Comparison of ENCODE assay signal across 13 cellular contexts in the genomic region with DNA sequence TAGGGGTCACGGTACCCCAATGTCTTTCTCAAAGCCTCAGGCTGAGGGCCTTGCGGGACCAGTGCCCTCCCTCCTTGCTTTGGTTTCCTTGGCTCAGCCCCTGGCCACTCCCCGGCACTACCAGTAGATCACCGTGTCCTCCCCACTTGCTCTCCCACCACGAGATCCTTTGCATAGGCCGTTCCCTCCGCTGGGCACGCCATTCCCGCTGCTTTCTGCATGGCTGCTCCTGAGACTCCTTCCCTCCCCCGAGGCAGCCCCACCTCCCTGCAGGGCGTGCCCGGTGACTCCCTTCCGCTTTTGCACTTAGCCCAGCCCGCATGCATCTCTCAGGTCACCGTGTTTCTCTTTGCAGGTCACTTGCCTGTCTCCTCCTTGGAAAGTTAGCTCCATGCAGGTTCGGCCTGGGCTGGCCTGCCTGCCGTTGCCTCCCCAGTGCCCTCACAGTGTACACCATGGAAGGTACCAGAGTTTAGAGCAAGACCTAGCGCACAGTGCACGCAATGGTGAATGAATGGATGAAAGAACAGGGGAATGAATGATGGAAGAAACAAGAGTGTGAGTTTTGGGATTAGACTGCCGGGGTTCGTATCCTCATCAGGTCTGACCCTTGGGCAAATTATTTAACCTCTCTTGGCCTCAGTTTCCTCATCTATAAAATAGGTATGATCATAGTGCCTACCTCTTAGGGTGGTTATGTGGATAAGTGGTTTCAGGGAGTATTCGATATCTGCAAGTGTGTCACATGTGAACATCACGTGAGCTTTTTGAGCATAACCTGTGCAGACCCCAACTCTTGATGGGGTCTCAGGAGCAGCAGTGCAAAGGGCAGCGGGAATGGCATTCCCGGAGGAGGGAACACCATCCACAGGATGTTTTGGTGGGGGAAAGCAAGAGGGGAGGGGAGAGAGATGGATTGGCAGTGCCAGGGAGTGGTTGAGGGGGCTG.
DNase-seq lines count a peak whose midpoint lies in the region; ATAC-seq, FAIRE-seq and TF ChIP-seq lines count a peak whose summit lies in the region.
"Had no signal": no experiment of that assay in that cellular context is flagged by ENCODE, and none has a peak within 500 bp of the region (broad histone marks: within the 10 kb centered on the region; RNA-seq: fewer than 3 reads in every experiment).

No MANE protein-coding gene starts in this region.

- no peaks in the 10 kb centered on the region for H3K79me1 ChIP-seq in H1 (ENCODE audit: low read depth, low read length)

- peak overlapping the region; percentile 24; the same call in 1 of the 2 replicates for H2AK5ac ChIP-seq in H1 (ENCODE audit: low read depth, low read length)

- H3K4me2 ChIP-seq in GM23338 (no peak overlapping the region), H1 (ENCODE audit: insufficient read depth in 1 of 2, low read depth in 2 of 2, low read length in 2 of 2) (no peak overlapping the region), neural progenitor cell (no peak overlapping the region)

- H3K4me1 ChIP-seq in GM23338 (ENCODE audit: insufficient read depth) (no peaks in the 10 kb centered on the region; the same call in 1 of the 2 replicates), H1 (replicated peaks in 1 of 4; ENCODE audit: control insufficient read depth in 3 of 4, insufficient read depth in 4 of 4, low read length in 3 of 4) (peaks cover 4 to 37% (median 17%) of the 10 kb centered on the region in 4 experiments), neural progenitor cell (peaks cover 36% of the 10 kb centered on the region)

- H3K4me3 Mint-ChIP-seq in GM23338 = no peak overlapping the region
- H3K4me3 Mint-ChIP-seq in neural progenitor cell = peak overlapping the region; percentile 54
- no peak overlapping the region for H3K4me3 Mint-ChIP-seq in activated naive CD4-positive, alpha-beta T cell treated with anti-CD3 and anti-CD28 coated beads for 36 hours
- H3K4me3 Mint-ChIP-seq: activated CD8-positive, alpha-beta memory T cell treated with anti-CD3 and anti-CD28 coated beads, Interleukin-2, amount 10 ng/mL, durations not matched to agents 7 days and 5 days had no signal

- H3K27me3 ChIP-seq in GM23338 (ENCODE audit: insufficient read depth) (peaks cover 7% of the 10 kb centered on the region; the same call in 1 of the 2 replicates), H1 (replicated peaks in 1 of 4; ENCODE audit: control insufficient read depth in 3 of 4, extremely low read depth in 1 of 4, insufficient read depth in 3 of 4, low read length in 3 of 4) (no peaks in the 10 kb centered on the region; a peak in 3 of 7 replicates), neural progenitor cell (no peaks in the 10 kb centered on the region)
- H3K27me3 ChIP-seq: cardiac muscle cell had no signal

- TF ChIP-seq POLR2A in H1 (IDR thresholded peaks at IDR 0.05; ENCODE audit: control extremely low read depth in 1 of 2, low read depth in 2 of 2, low read length in 2 of 2) = no peak

- H3K14ac ChIP-seq in H1 (ENCODE audit: insufficient read length) = no peak overlapping the region

- H4K91ac ChIP-seq in H1 (replicated peaks; ENCODE audit: insufficient read length, low read length) = peak overlapping the region; percentile 14

- H3K36me3 ChIP-seq in GM23338 (ENCODE audit: insufficient read depth) = no peaks in the 10 kb centered on the region
- H3K36me3 ChIP-seq in H1 (ENCODE audit: control insufficient read depth in 2 of 4, insufficient read depth in 4 of 4, low read length in 3 of 4) = no peaks in the 10 kb centered on the region
- H3K36me3 ChIP-seq in neural progenitor cell = no peaks in the 10 kb centered on the region
- H3K36me3 ChIP-seq: cardiac muscle cell had no signal

- 85% methylated on average over 25 of the region's 25 CpGs; no CpG with 5 or more reads in 1 of the 2 experiments for WGBS in H1 (ENCODE audit: extremely low coverage in 1 of 2, insufficient coverage in 1 of 2, insufficient read length in 1 of 2, insufficient replicate concordance in 2 of 2, low coverage in 1 of 2, low lambda C conversion rate in 2 of 2, missing lambda C conversion rate in 1 of 2), 2 experiments

- peak overlapping the region; percentile 3; the same call in 1 of the 2 replicates for H2BK12ac ChIP-seq in H1 (ENCODE audit: low read depth, low read length)

- TF ChIP-seq RAD21 in H1 (IDR thresholded peaks at IDR 0.05 in 1 of 2, conservative IDR thresholded peaks at IDR 0.05 in 1 of 2; ENCODE audit: low read depth in 2 of 2, low read length in 2 of 2) = no peak

- POLR2A ChIA-PET in H1 (lab: Charles Lee; ENCODE audit: partially characterized antibody) = interaction anchor here (1.0 to 1.1 kb wide), 2 partner anchors 49 to 54 kb away, joined by 3 read pairs; no protein-coding TSS in a partner anchor

- no peak overlapping the region for H2BK120ac ChIP-seq in H1 (replicated peaks; ENCODE audit: low read depth, low read length)

- no peak overlapping the region for H3K23ac ChIP-seq in H1 (ENCODE audit: insufficient read length)

- H3K27ac ChIP-seq in GM23338 (ENCODE audit: low read depth) = no peak overlapping the region
- no peak overlapping the region for H3K27ac ChIP-seq in H1 (ENCODE audit: low read depth, low read length)
- no peak overlapping the region for H3K27ac ChIP-seq in neural progenitor cell
- H3K27ac ChIP-seq: cardiac muscle cell had no signal

- H4K20me1 ChIP-seq in GM23338 (replicated peaks; ENCODE audit: insufficient read depth) (no peaks in the 10 kb centered on the region), H1 (replicated peaks in 1 of 2; ENCODE audit: control insufficient read depth in 1 of 2, insufficient read depth in 2 of 2, low read length in 2 of 2) (peaks cover 0 to 4% of the 10 kb centered on the region in 2 experiments), neural progenitor cell (ENCODE audit: low read depth) (no peaks in the 10 kb centered on the region)

- H3K9me3 Mint-ChIP-seq in GM23338 (peaks cover 13% of the 10 kb centered on the region), neural progenitor cell (peaks cover 14% of the 10 kb centered on the region)
- H3K9me3 Mint-ChIP-seq in activated naive CD4-positive, alpha-beta T cell treated with anti-CD3 and anti-CD28 coated beads for 36 hours = peaks cover 8% of the 10 kb centered on the region

- no peak overlapping the region for H3K4me3 ChIP-seq in GM23338
- H3K4me3 ChIP-seq in H1 (ENCODE audit: extremely low read depth in 1 of 4, insufficient read depth in 2 of 4, low read depth in 3 of 4, low read length in 4 of 4) = no peak overlapping the region
- H3K4me3 ChIP-seq in neural progenitor cell = no peak overlapping the region
- H3K4me3 ChIP-seq: cardiac muscle cell had no signal

- H3K36me3 Mint-ChIP-seq in GM23338 (ENCODE audit: low read depth) (peaks cover 13% of the 10 kb centered on the region), neural progenitor cell (peaks cover 8% of the 10 kb centered on the region)
- peaks cover 2% of the 10 kb centered on the region for H3K36me3 Mint-ChIP-seq in activated naive CD4-positive, alpha-beta T cell treated with anti-CD3 and anti-CD28 coated beads for 36 hours (ENCODE audit: low read depth)

- no peak overlapping the region for H3K56ac ChIP-seq in H1 (replicated peaks; ENCODE audit: insufficient read length, low read depth, low read length)

- H4K8ac ChIP-seq in H1 (ENCODE audit: extremely low read depth, insufficient read depth, low read length) = no peak overlapping the region

- no peak overlapping the region for H3K4ac ChIP-seq in H1 (replicated peaks; ENCODE audit: insufficient read length, low read depth, low read length)

- peak overlapping the region; percentile 14; the same call in 1 of the 2 replicates for H2AFZ ChIP-seq in GM23338
- H2AFZ ChIP-seq in H1 (ENCODE audit: low read length) = no peak overlapping the region
- H2AFZ ChIP-seq in neural progenitor cell (replicated peaks) = no peak overlapping the region

- intact Hi-C loops in activated naive CD4-positive, alpha-beta T cell treated with anti-CD3 and anti-CD28 coated beads for 36 hours (cut with micrococcal nuclease) = no loop called here

- peak overlapping the region; percentile 69; the same call in 1 of the 2 replicates for H2BK20ac ChIP-seq in H1 (ENCODE audit: low read length)

- CTCF ChIA-PET in H1 (lab: Charles Lee; ENCODE audit: partially characterized antibody) = interaction anchor here (0.6 to 1.1 kb wide), 2 partner anchors 17 to 234 kb away, joined by 3 read pairs; no protein-coding TSS in a partner anchor
- CTCF ChIA-PET in activated naive CD4-positive, alpha-beta T cell treated with anti-CD3 and anti-CD28 coated beads for 36 hours (lab: Charles Lee) = no interaction called here

- peaks cover 5% of the 10 kb centered on the region; the same call in 1 of the 2 replicates for H3K9me2 ChIP-seq in GM23338 (ENCODE audit: insufficient read depth)

- H4K5ac ChIP-seq in H1 (ENCODE audit: insufficient read length, low read depth, low read length) = no peak overlapping the region

- H3K9ac ChIP-seq in H1 (replicated peaks in 1 of 4; ENCODE audit: extremely low read depth in 1 of 4, low read depth in 3 of 4, low read length in 3 of 4) (no peak overlapping the region), neural progenitor cell (no peak overlapping the region)

- peaks cover 22% of the 10 kb centered on the region for H3K27me3 Mint-ChIP-seq in GM23338 (ENCODE audit: insufficient read depth, low read depth, poor library complexity)
- peaks cover 26% of the 10 kb centered on the region for H3K27me3 Mint-ChIP-seq in neural progenitor cell (ENCODE audit: insufficient read depth, low read depth)
- H3K27me3 Mint-ChIP-seq in activated naive CD4-positive, alpha-beta T cell treated with anti-CD3 and anti-CD28 coated beads for 36 hours (ENCODE audit: low read depth) = no peaks in the 10 kb centered on the region
- H3K27me3 Mint-ChIP-seq: activated CD8-positive, alpha-beta memory T cell treated with anti-CD3 and anti-CD28 coated beads, Interleukin-2, amount 10 ng/mL, durations not matched to agents 7 days and 5 days had no signal

- peaks cover 32% of the 10 kb centered on the region for H3K4me1 Mint-ChIP-seq in GM23338
- H3K4me1 Mint-ChIP-seq in neural progenitor cell = peaks cover 70% of the 10 kb centered on the region
- peaks cover 2% of the 10 kb centered on the region for H3K4me1 Mint-ChIP-seq in activated naive CD4-positive, alpha-beta T cell treated with anti-CD3 and anti-CD28 coated beads for 36 hours (ENCODE audit: low read depth)

- DNase-seq in GM23338 (ENCODE audit: low spot score) (peak; percentile 40), NCI-H460 (ENCODE audit: extremely low read depth, low read depth) (peak; percentile 86), H1 (ENCODE audit: low read depth in 1 of 2, low spot score in 2 of 2) (peak in 1 of 2 experiments; percentile 45), neural progenitor cell (ENCODE audit: low spot score) (no peak), D341Med (ENCODE audit: low spot score) (no peak), amygdala (lab: John Stamatoyannopoulos, UW) (no peak)
- no peak for DNase-seq in activated naive CD4-positive, alpha-beta T cell treated with anti-CD3 and anti-CD28 coated beads for 36 hours
- DNase-seq in activated CD8-positive, alpha-beta memory T cell treated with anti-CD3 and anti-CD28 coated beads, Interleukin-2, amount 50 U/mL, for 48 hours = no peak
- DNase-seq: activated CD8-positive, alpha-beta memory T cell treated with anti-CD3 and anti-CD28 coated beads, Interleukin-2, amount 10 ng/mL, durations not matched to agents 7 days and 5 days; EL; nucleus accumbens; SHP77 treated with DMSO at 0.1 percent for 48 hours had no signal

- H3F3A ChIP-seq in GM23338 (replicated peaks; ENCODE audit: low read depth) = no peaks in the 10 kb centered on the region
- peaks cover 12% of the 10 kb centered on the region for H3F3A ChIP-seq in neural progenitor cell (ENCODE audit: low read depth)

- H3K9me3 ChIP-seq in H1 (ENCODE audit: insufficient read depth in 2 of 2, low read depth in 1 of 2, low read length in 1 of 2) (peaks cover 0 to 5% of the 10 kb centered on the region in 2 experiments; a peak in 2 of 4 replicates), neural progenitor cell (ENCODE audit: low read depth) (no peaks in the 10 kb centered on the region)

- no peak overlapping the region; the same call in 1 of the 2 replicates for H2BK5ac ChIP-seq in H1 (ENCODE audit: low read depth, low read length)

- TF ChIP-seq CTCF in GM23338 (conservative IDR thresholded peaks at IDR 0.05; ENCODE audit: low read depth in 2 of 2) (no peak), H1 (IDR thresholded peaks at IDR 0.05; ENCODE audit: control extremely low read depth in 1 of 3, insufficient read depth in 1 of 3, low read depth in 1 of 3, low read length in 3 of 3) (no peak), neural progenitor cell (IDR thresholded peaks at IDR 0.05) (no peak)

- TF ChIP-seq EP300 in H1 (IDR thresholded peaks at IDR 0.05; ENCODE audit: borderline replicate concordance in 1 of 2, low read depth in 2 of 2, low read length in 2 of 2) = no peak

- 0 out of 2 replicates have a peak overlapping the region, but pooled peaks have one; percentile 49 for H2BK15ac ChIP-seq in H1 (ENCODE audit: low read length)

- H3K27ac Mint-ChIP-seq in GM23338 (no peak overlapping the region), neural progenitor cell (peak overlapping the region; percentile 36)
- no peak overlapping the region for H3K27ac Mint-ChIP-seq in activated naive CD4-positive, alpha-beta T cell treated with anti-CD3 and anti-CD28 coated beads for 36 hours
- H3K27ac Mint-ChIP-seq: activated CD8-positive, alpha-beta memory T cell treated with anti-CD3 and anti-CD28 coated beads, Interleukin-2, amount 10 ng/mL, durations not matched to agents 7 days and 5 days had no signal

- H3K18ac ChIP-seq in H1 (ENCODE audit: extremely low read depth, low read length) = peak overlapping the region; percentile 34; the same call in 1 of the 2 replicates

- H3K79me2 ChIP-seq in GM23338 (replicated peaks; ENCODE audit: insufficient read depth) = no peaks in the 10 kb centered on the region
- no peaks in the 10 kb centered on the region for H3K79me2 ChIP-seq in H1 (ENCODE audit: control insufficient read depth in 1 of 2, insufficient read depth in 2 of 2, low read length in 2 of 2)
- no peaks in the 10 kb centered on the region for H3K79me2 ChIP-seq in neural progenitor cell (ENCODE audit: low read depth)

- FAIRE-seq in H1 (lab: Jason Lieb, UNC) = no peak

- peaks cover 10% of the 10 kb centered on the region; the same call in 1 of the 2 replicates for H3K23me2 ChIP-seq in H1 (ENCODE audit: low read depth, low read length)

- no peak; the same call in 2 of the 3 replicates for ATAC-seq in GM23338
- ATAC-seq: activated CD8-positive, alpha-beta memory T cell treated with anti-CD3 and anti-CD28 coated beads, Interleukin-2, amount 10 ng/mL, durations not matched to agents 7 days and 5 days had no signal

Comparison
In these comparisons a context has a peak if more than half of its experiments do, and no peak if none do; other contexts are left out.
1. DNase-seq: peak in GM23338 (single experiment) and NCI-H460 (single experiment); none in neural progenitor cell (single experiment), D341Med (single experiment), amygdala (0 of 56), activated naive CD4-positive, alpha-beta T cell treated with anti-CD3 and anti-CD28 coated beads for 36 hours (single experiment) and activated CD8-positive, alpha-beta memory T cell treated with anti-CD3 and anti-CD28 coated beads, Interleukin-2, amount 50 U/mL, for 48 hours (single experiment).